7 cellular contexts compared by ENCODE assay signal in the genomic region with DNA sequence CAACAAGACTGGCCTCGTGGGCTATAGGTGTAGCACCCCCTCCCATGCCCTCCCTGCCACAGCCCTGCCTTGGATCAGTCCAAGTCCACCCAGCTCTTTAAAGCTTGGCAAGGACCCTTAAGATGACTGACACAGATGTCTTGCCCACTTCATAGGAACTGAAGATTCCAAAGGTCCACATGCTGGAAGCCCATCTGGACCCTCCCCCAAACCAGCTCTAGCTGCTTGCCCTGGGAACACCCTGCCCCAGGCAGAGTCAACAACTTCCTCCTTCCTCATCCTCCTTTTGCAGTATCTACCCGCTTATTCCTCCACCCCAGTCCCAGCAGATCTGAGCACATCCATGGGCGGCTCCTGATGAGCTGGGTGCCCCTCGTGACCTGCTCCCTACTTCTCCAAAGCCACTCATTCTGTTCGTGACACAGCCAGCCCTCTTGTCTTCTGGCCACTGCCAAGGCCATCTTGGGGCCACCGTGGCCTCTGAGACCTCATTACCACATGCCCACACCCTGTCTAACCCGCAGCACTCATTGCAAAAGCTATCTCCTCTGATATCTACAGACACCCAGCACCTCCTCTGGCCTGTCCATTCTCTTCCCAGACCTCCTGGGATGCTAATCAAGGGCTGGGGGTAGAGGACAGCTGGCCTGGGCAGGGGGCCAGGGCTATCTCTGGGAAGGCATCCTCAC. TPM values are rescaled to one million over a fixed set of nuclear protein-coding genes. Genes with fewer than 3 reads are reported as not detected.
A peak's percentile ranks its signal among the peaks of the same experiment; 100 is the strongest.
DNase-seq lines count a peak whose midpoint lies in the region; ATAC-seq and TF ChIP-seq lines count a peak whose summit lies in the region.

No MANE protein-coding gene starts in this region.

- no peak overlapping the region; the same call in 2 of the 3 replicates for H2BK15ac ChIP-seq in IMR-90 (ENCODE audit: low read depth, low read length)

- no peak for ATAC-seq in IMR-90 (ENCODE audit: low read depth)
- ATAC-seq in heart right ventricle: peak in 1 of 8 donors; percentile 0
- no peak for ATAC-seq in activated T-cell treated with anti-CD3 and anti-CD28 coated beads, Interleukin-2, amount 50 U/mL, for 72 hours (replicated peaks in 1 of 2)
- ATAC-seq in HG02763 (IDR thresholded peaks at IDR 0.05; ENCODE audit: unreplicated experiment): no peak

- peaks cover 8% of the 10 kb centered on the region; the same call in 1 of the 2 replicates for H4K20me1 ChIP-seq in IMR-90 (ENCODE audit: insufficient read depth, low read length)

- peaks cover 21% of the 10 kb centered on the region for H3K9me1 ChIP-seq in IMR-90 (ENCODE audit: insufficient read depth, low read length)

- TF ChIP-seq CTCF in IMR-90 (conservative IDR thresholded peaks at IDR 0.05; ENCODE audit: low read depth, low read length): no peak
- TF ChIP-seq CTCF in heart right ventricle (IDR thresholded peaks at IDR 0.05): peak in 6 of 9 donors; percentile 8 to 40 (median 16)
- peak in 1 of 7 experiments; percentile 36 for TF ChIP-seq CTCF in stomach (IDR thresholded peaks at IDR 0.05)

- H4K5ac ChIP-seq in IMR-90 (ENCODE audit: low read depth, low read length): no peak overlapping the region

- POLR2A ChIA-PET in IMR-90 (lab: Charles Lee; ENCODE audit: unreplicated experiment): no interaction called here

- in situ Hi-C loops in IMR-90 (cut with MboI; ENCODE audit: low sequenced_read_pairs): loop anchor here (5.0 kb wide), 1 partner anchor 91 kb away; a partner anchor contains a TSS

- DNase-seq in IMR-90: no peak
- peak; percentile 69 for DNase-seq in SKM-1 (lab: John Stamatoyannopoulos, UW; ENCODE audit: unreplicated experiment)
- DNase-seq in heart right ventricle: peak; percentile 25 to 33
- no peak for DNase-seq in stomach
- no peak for DNase-seq in NCI-H128 (lab: John Stamatoyannopoulos, UW; ENCODE audit: unreplicated experiment)
- no peak for DNase-seq in activated T-cell treated with anti-CD3 and anti-CD28 coated beads, Interleukin-2, amount 50 U/mL, for 72 hours

- peak overlapping the region; percentile 45 for H3K4ac ChIP-seq in IMR-90 (ENCODE audit: low read depth, low read length)

- dilution Hi-C loops in IMR-90 (cut with HindIII; ENCODE audit: low sequenced_read_pairs, unreplicated experiment): no loop called here

- intact Hi-C loops in IMR-90 (cut with micrococcal nuclease) (no loop called here), heart right ventricle (cut with DNase I) (loop anchor here in 4 of 10 donors (5.0 to 10.0 kb wide), 3 partner anchors 49 to 284 kb away; partner anchors contain the start of genes UQCRC1 (in 2 of the 4) and ATRIP (in 1 of the 4)), stomach (cut with DNase I; ENCODE audit: low total_unique reads) (no loop called here)

- CTCF ChIA-PET in IMR-90 (lab: Yijun Ruan, JAX): no interaction called here

- H3K4me1 ChIP-seq in IMR-90 (ENCODE audit: control insufficient read depth, insufficient read depth, low read length): peaks cover 34% of the 10 kb centered on the region
- H3K4me1 ChIP-seq in heart right ventricle: peaks cover 9 to 74% (median 29%) of the 10 kb centered on the region in 9 donors
- peaks cover 36 to 66% (median 50%) of the 10 kb centered on the region in 4 donors for H3K4me1 ChIP-seq in stomach

- no peak for TF ChIP-seq RAD21 in IMR-90 (IDR thresholded peaks at IDR 0.05; ENCODE audit: low read length)

- peaks cover 0 to 1% of the 10 kb centered on the region in 2 donors for H3K36me3 Mint-ChIP-seq in activated T-cell treated with anti-CD3 and anti-CD28 coated beads, Interleukin-2, amount 50 U/mL, for 72 hours (ENCODE audit: insufficient read depth in 2 of 2)

- H2BK5ac ChIP-seq in IMR-90 (ENCODE audit: low read depth, low read length, poor library complexity, severe bottlenecking): peak overlapping the region; percentile 95

- no peak for TF ChIP-seq EP300 in stomach (IDR thresholded peaks at IDR 0.05)

- H3K4me3 Mint-ChIP-seq in activated T-cell treated with anti-CD3 and anti-CD28 coated beads, Interleukin-2, amount 50 U/mL, for 72 hours: peak overlapping the region in 1 of 2 donors; percentile 25

- H4K8ac ChIP-seq in IMR-90 (ENCODE audit: low read depth in 2 of 2, low read length in 2 of 2): no peak overlapping the region

- no peak overlapping the region; the same call in 1 of the 2 replicates for H3K23ac ChIP-seq in IMR-90 (ENCODE audit: low read depth, low read length)

- no peak overlapping the region; the same call in 1 of the 2 replicates for H3K27ac ChIP-seq in IMR-90 (ENCODE audit: insufficient read depth, low read length)
- H3K27ac ChIP-seq in heart right ventricle: peak overlapping the region in 8 of 10 donors; percentile 7 to 86 (median 48)
- peak overlapping the region in 4 of 5 donors; percentile 32 to 84 (median 58) for H3K27ac ChIP-seq in stomach

- peaks cover 17 to 65% of the 10 kb centered on the region in 2 experiments for H3K79me1 ChIP-seq in IMR-90 (ENCODE audit: low read depth in 1 of 2, low read length in 2 of 2)

- peaks cover 9% of the 10 kb centered on the region for H3K27me3 Mint-ChIP-seq in activated T-cell treated with anti-CD3 and anti-CD28 coated beads, Interleukin-2, amount 50 U/mL, for 72 hours (ENCODE audit: low read depth)

- no peak overlapping the region for H3K4me3 ChIP-seq in IMR-90 (ENCODE audit: insufficient read depth, low read depth, low read length)
- peak overlapping the region in 1 of 10 donors; percentile 72 for H3K4me3 ChIP-seq in heart right ventricle
- no peak overlapping the region for H3K4me3 ChIP-seq in stomach

- peaks cover 38% of the 10 kb centered on the region for H3K4me1 Mint-ChIP-seq in activated T-cell treated with anti-CD3 and anti-CD28 coated beads, Interleukin-2, amount 50 U/mL, for 72 hours (ENCODE audit: low read depth)

- no peak overlapping the region for H3K14ac ChIP-seq in IMR-90 (replicated peaks; ENCODE audit: low read depth, low read length)

- H3K18ac ChIP-seq in IMR-90 (ENCODE audit: low read depth, low read length): no peak overlapping the region

- H3K9me3 Mint-ChIP-seq in activated T-cell treated with anti-CD3 and anti-CD28 coated beads, Interleukin-2, amount 50 U/mL, for 72 hours: no peaks in the 10 kb centered on the region

- H2BK120ac ChIP-seq in IMR-90 (ENCODE audit: low read depth, low read length): 0 out of 2 replicates have a peak overlapping the region, but pooled peaks have one; percentile 6

- peak overlapping the region; percentile 15 for H2AFZ ChIP-seq in IMR-90 (replicated peaks; ENCODE audit: low read length, poor library complexity)

- H2AK9ac ChIP-seq in IMR-90 (replicated peaks; ENCODE audit: low read depth, low read length, poor library complexity): peak overlapping the region; percentile 88

- H3K4me2 ChIP-seq in IMR-90 (ENCODE audit: low read depth, low read length): no peak overlapping the region

- H3K27me3 ChIP-seq in IMR-90 (ENCODE audit: control insufficient read depth, insufficient read depth, low read length) (no peaks in the 10 kb centered on the region), heart right ventricle (no peaks in the 10 kb centered on the region), stomach (no peaks in the 10 kb centered on the region)

- peaks cover 7% of the 10 kb centered on the region; the same call in 1 of the 2 replicates for H3K36me3 ChIP-seq in IMR-90 (ENCODE audit: control insufficient read depth, insufficient read depth, low read length)
- H3K36me3 ChIP-seq in heart right ventricle: no peaks in the 10 kb centered on the region
- H3K36me3 ChIP-seq in stomach: no peaks in the 10 kb centered on the region

- TF ChIP-seq POLR2A in IMR-90 (IDR thresholded peaks at IDR 0.05; ENCODE audit: low read depth, low read length) (no peak), stomach (IDR thresholded peaks at IDR 0.05) (no peak)

- no peak overlapping the region for H3K27ac Mint-ChIP-seq in activated T-cell treated with anti-CD3 and anti-CD28 coated beads, Interleukin-2, amount 50 U/mL, for 72 hours

- peak overlapping the region; percentile 48; the same call in 1 of the 2 replicates for H2BK20ac ChIP-seq in IMR-90 (ENCODE audit: low read depth, low read length)

- H2AK5ac ChIP-seq in IMR-90 (ENCODE audit: low read depth, low read length): peak overlapping the region; percentile 91

- H3K9ac ChIP-seq in IMR-90 (ENCODE audit: low read depth, low read length): no peak overlapping the region

- 95% methylated on average over 4 of the region's 7 CpGs; no CpG with 5 or more reads in 1 of the 2 experiments for WGBS in IMR-90 (ENCODE audit: extremely low coverage in 2 of 2, insufficient read length in 1 of 2), 2 experiments
- WGBS in heart right ventricle, 2 donors: 65% methylated on average over 7 of the region's 7 CpGs
- WGBS in stomach, 5 donors: 48 to 70% (median 57%) methylated on average over 7 of the region's 7 CpGs

- H4K91ac ChIP-seq in IMR-90 (ENCODE audit: insufficient read depth, low read depth, low read length): peak overlapping the region; percentile 41; the same call in 1 of the 2 replicates

- H3K9me3 ChIP-seq in IMR-90 (ENCODE audit: control insufficient read depth, insufficient read depth, low read length): no peaks in the 10 kb centered on the region
- H3K9me3 ChIP-seq in heart right ventricle: no peaks in the 10 kb centered on the region
- no peaks in the 10 kb centered on the region for H3K9me3 ChIP-seq in stomach

- no TSS peak for BruUV-seq in IMR-90 (replicated peaks; lab: Mats Ljungman, UMichigan)

- H3K56ac ChIP-seq in IMR-90 (ENCODE audit: extremely low read depth, insufficient read depth, low read length): no peak overlapping the region

RNA-seq across cellular contexts. Expression of gene PFKFB4, which starts 2.0 kb away (rescaled TPM):
- total RNA-seq in IMR-90 (2012; rRNA removed): 16.1 and 17.0 TPM in 2 replicates
- 14.8 and 16.9 TPM in 2 replicates for polyA plus RNA-seq in IMR-90 (2012; rRNA removed)
- 11.1 and 15.7 TPM in 2 replicates for polyA plus RNA-seq in IMR-90 (2012; cell fraction: cytosol; rRNA removed)
- 53.9 and 57.6 TPM in 2 replicates for polyA plus RNA-seq in IMR-90 (2012; cell fraction: nucleus; rRNA removed; ENCODE audit: low replicate concordance)
- total RNA-seq in heart right ventricle: 1 to 10 TPM in 6 of 10 donors, under 1 TPM in 4; 0.40 to 7.7 (median 1.5) TPM
- 1 to 10 TPM in 1 of 2 donors, under 1 TPM in 1; 0.74 to 1.0 TPM for polyA plus RNA-seq in heart right ventricle
- 1 to 10 TPM in 4 of 5 donors, not detected in 1; 1.0 to 9.6 (median 3.0) TPM for total RNA-seq in stomach
- polyA plus RNA-seq in stomach: 1 to 10 TPM in 2 of 3 donors, under 1 TPM in 1; 0.61 to 3.2 (median 1.5) TPM
- total RNA-seq in activated T-cell treated with anti-CD3 and anti-CD28 coated beads, Interleukin-2, amount 50 U/mL, for 72 hours: 10 to 100 TPM in 1 of 2 donors, 1 to 10 TPM in 1; 8.5 to 18.0 TPM

RNA-seq across cellular contexts. Expression of gene UCN2, which starts 5.0 kb away (rescaled TPM):
- total RNA-seq in IMR-90 (2012; rRNA removed) (0.54 and 0.56 TPM in 2 replicates), heart right ventricle (under 1 TPM in 4 of 10 donors, not detected in 6; 0.19 to 0.77 (median 0.28) TPM), stomach (under 1 TPM in 2 of 5 donors, not detected in 3; 0.37 to 0.58 TPM)
- polyA plus RNA-seq in IMR-90 (2012; rRNA removed) (2.3 and 2.7 TPM in 2 replicates), heart right ventricle (under 1 TPM; 0.06 to 0.22 TPM), stomach (1 to 10 TPM in 1 of 3 donors, under 1 TPM in 1, not detected in 1; 0.31 to 3.3 TPM)
- polyA plus RNA-seq in IMR-90 (2012; cell fraction: cytosol; rRNA removed): 0.56 and 1.4 TPM in 2 replicates
- polyA plus RNA-seq in IMR-90 (2012; cell fraction: nucleus; rRNA removed; ENCODE audit: low replicate concordance): 19.4 and 40.3 TPM in 2 replicates
- not detected for total RNA-seq in activated T-cell treated with anti-CD3 and anti-CD28 coated beads, Interleukin-2, amount 50 U/mL, for 72 hours

RNA-seq across cellular contexts. Expression of gene COL7A1, which starts 36.5 kb away (rescaled TPM):
- total RNA-seq in IMR-90 (2012; rRNA removed) (3.1 and 4.1 TPM in 2 replicates), heart right ventricle (10 to 100 TPM in 8 of 10 donors, 1 to 10 TPM in 2; 6.1 to 24.0 (median 12.6) TPM), stomach (10 to 100 TPM in 2 of 5 donors, 1 to 10 TPM in 3; 1.8 to 75.3 (median 7.6) TPM)
- polyA plus RNA-seq in IMR-90 (2012; rRNA removed) (20.3 and 23.2 TPM in 2 replicates), heart right ventricle (10 to 100 TPM in 1 of 2 donors, 1 to 10 TPM in 1; 7.7 to 63.5 TPM), stomach (100 to 1,000 TPM in 1 of 3 donors, 1 to 10 TPM in 2; 6.3 to 123 (median 7.7) TPM)
- 13.6 and 14.6 TPM in 2 replicates for polyA plus RNA-seq in IMR-90 (2012; cell fraction: cytosol; rRNA removed)
- 308 and 435 TPM in 2 replicates for polyA plus RNA-seq in IMR-90 (2012; cell fraction: nucleus; rRNA removed; ENCODE audit: low replicate concordance)
- total RNA-seq in activated T-cell treated with anti-CD3 and anti-CD28 coated beads, Interleukin-2, amount 50 U/mL, for 72 hours: 1 to 10 TPM; 4.4 to 5.3 TPM

RNA-seq across cellular contexts. Expression of gene UQCRC1, which starts 50.9 kb away (rescaled TPM):
- total RNA-seq in IMR-90 (2012; rRNA removed) (952 and 1,365 TPM in 2 replicates), heart right ventricle (1,000 to 10,000 TPM in 9 of 10 donors, 100 to 1,000 TPM in 1; 723 to 1,173 (median 1,035) TPM), stomach (100 to 1,000 TPM; 178 to 568 (median 259) TPM)
- polyA plus RNA-seq in IMR-90 (2012; rRNA removed) (410 and 474 TPM in 2 replicates), heart right ventricle (1,000 to 10,000 TPM in 1 of 2 donors, 100 to 1,000 TPM in 1; 859 to 1,330 TPM), stomach (100 to 1,000 TPM; 218 to 347 (median 295) TPM)
- polyA plus RNA-seq in IMR-90 (2012; cell fraction: cytosol; rRNA removed): 589 and 721 TPM in 2 replicates
- 253 and 529 TPM in 2 replicates for polyA plus RNA-seq in IMR-90 (2012; cell fraction: nucleus; rRNA removed; ENCODE audit: low replicate concordance)
- 100 to 1,000 TPM; 205 to 228 TPM for total RNA-seq in activated T-cell treated with anti-CD3 and anti-CD28 coated beads, Interleukin-2, amount 50 U/mL, for 72 hours

RNA-seq across cellular contexts. Expression of gene SHISA5, which starts 54.6 kb away (rescaled TPM):
- 82.3 and 88.6 TPM in 2 replicates for total RNA-seq in IMR-90 (2012; rRNA removed)
- polyA plus RNA-seq in IMR-90 (2012; rRNA removed): 162 and 181 TPM in 2 replicates
- 139 and 294 TPM in 2 replicates for polyA plus RNA-seq in IMR-90 (2012; cell fraction: cytosol; rRNA removed)
- 81.3 and 139 TPM in 2 replicates for polyA plus RNA-seq in IMR-90 (2012; cell fraction: nucleus; rRNA removed; ENCODE audit: low replicate concordance)
- total RNA-seq in heart right ventricle: 10 to 100 TPM; 36.8 to 95.3 (median 52.9) TPM
- polyA plus RNA-seq in heart right ventricle: 10 to 100 TPM; 34.6 to 68.7 TPM
- 100 to 1,000 TPM in 1 of 5 donors, 10 to 100 TPM in 4; 43.4 to 182 (median 51.8) TPM for total RNA-seq in stomach
- polyA plus RNA-seq in stomach: 100 to 1,000 TPM in 1 of 3 donors, 10 to 100 TPM in 2; 57.5 to 116 (median 58.7) TPM
- total RNA-seq in activated T-cell treated with anti-CD3 and anti-CD28 coated beads, Interleukin-2, amount 50 U/mL, for 72 hours: 100 to 1,000 TPM in 1 of 2 donors, 10 to 100 TPM in 1; 69.3 to 101 TPM

Comparison
In these comparisons a context has a peak if more than half of its experiments do, and no peak if none do; other contexts are left out.
1. DNase-seq: peak in SKM-1 (single experiment) and heart right ventricle (2 of 2); none in IMR-90 (single experiment), stomach (single experiment), NCI-H128 (single experiment) and activated T-cell treated with anti-CD3 and anti-CD28 coated beads, Interleukin-2, amount 50 U/mL, for 72 hours (0 of 2).